Comparison of ENCODE assay signal across 8 cellular contexts in the genomic region with DNA sequence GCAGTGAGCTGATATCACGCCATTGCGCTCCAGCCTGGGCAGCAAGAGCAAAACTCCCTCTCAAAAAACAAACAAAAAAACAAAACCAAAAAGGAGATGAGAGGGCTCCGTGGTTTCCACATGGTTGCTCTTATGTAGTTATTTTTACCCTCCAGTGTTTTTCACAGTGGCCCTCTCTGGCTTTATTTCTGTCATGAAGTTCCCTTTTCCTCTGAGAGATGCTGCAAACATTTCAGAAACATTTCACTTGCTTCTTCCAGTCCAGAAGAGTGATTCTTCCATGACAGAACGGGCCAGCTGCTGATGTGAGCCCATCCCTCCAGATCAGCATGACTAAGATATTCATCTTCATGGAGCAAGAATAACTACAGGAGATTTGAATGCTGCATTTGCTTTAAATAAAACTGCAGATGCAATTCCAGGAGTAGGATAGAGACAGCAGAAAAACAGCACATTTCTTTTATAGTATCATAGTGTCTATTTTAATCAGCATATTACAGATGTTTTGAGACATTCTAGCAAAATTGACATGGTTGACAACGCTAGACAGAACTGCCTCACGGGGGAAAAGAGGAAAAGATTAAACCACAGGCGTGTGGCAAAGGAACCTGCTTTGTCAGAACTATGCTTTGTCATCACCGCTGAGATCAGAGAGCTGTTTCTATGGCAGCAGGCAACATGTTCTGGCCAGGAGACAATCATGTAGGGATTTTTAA. TPM values are rescaled to one million over a fixed set of nuclear protein-coding genes. Genes with fewer than 3 reads are reported as not detected.
DNase-seq lines count a peak whose midpoint lies in the region; ATAC-seq and TF ChIP-seq lines count a peak whose summit lies in the region.

No MANE protein-coding gene starts in this region.

- H3K27ac Mint-ChIP-seq in nephron progenitor cell: peak overlapping the region; percentile 46

- WGBS in heart right ventricle, 2 donors: 39 to 52% methylated on average over 8 of the region's 8 CpGs

- no peaks in the 10 kb centered on the region for H3K36me3 ChIP-seq in heart right ventricle

- peaks cover 2% of the 10 kb centered on the region for H3K27me3 Mint-ChIP-seq in nephron progenitor cell (ENCODE audit: low read depth, poor library complexity)

- H3K36me3 Mint-ChIP-seq in nephron progenitor cell (ENCODE audit: low read depth): no peaks in the 10 kb centered on the region

- no peak overlapping the region for H3K4me3 ChIP-seq in astrocyte of the cerebellum (ENCODE audit: low read depth, low read length)
- H3K4me3 ChIP-seq in heart right ventricle: no peak overlapping the region

- H3K4me1 ChIP-seq in heart right ventricle: peaks cover 0 to 8% (median 0%) of the 10 kb centered on the region in 9 donors

- H3K27ac ChIP-seq in heart right ventricle: no peak overlapping the region

- intact Hi-C loops in heart right ventricle (cut with DNase I): no loop called here

- no peak overlapping the region for H3K4me3 Mint-ChIP-seq in nephron progenitor cell

- H3K9me3 ChIP-seq in heart right ventricle: no peaks in the 10 kb centered on the region

- peak; percentile 7 for DNase-seq in CMK (ENCODE audit: low read depth)
- peak; percentile 56 for DNase-seq in NCI-H2227 (lab: John Stamatoyannopoulos, UW; ENCODE audit: unreplicated experiment)
- peak; percentile 62 for DNase-seq in astrocyte of the cerebellum (ENCODE audit: low read depth)
- DNase-seq in nephron progenitor cell: no peak
- no peak for DNase-seq in NCI-H187 (lab: John Stamatoyannopoulos, UW)
- no peak for DNase-seq in heart right ventricle

- ATAC-seq in GM18870 (IDR thresholded peaks at IDR 0.05; ENCODE audit: unreplicated experiment) (peak; percentile 91), HG03060 (IDR thresholded peaks at IDR 0.05; ENCODE audit: low read depth, unreplicated experiment) (peak; percentile 87), heart right ventricle (no peak)

- peaks cover 18% of the 10 kb centered on the region for H3K4me1 Mint-ChIP-seq in nephron progenitor cell

- TF ChIP-seq CTCF in astrocyte of the cerebellum (IDR thresholded peaks at IDR 0.05; ENCODE audit: low read depth, low read length, missing control alignments): no peak
- TF ChIP-seq CTCF in nephron progenitor cell (IDR thresholded peaks at IDR 0.05): no peak
- no peak for TF ChIP-seq CTCF in heart right ventricle (IDR thresholded peaks at IDR 0.05)

- H3K27me3 ChIP-seq in heart right ventricle: peaks cover 0 to 34% (median 13%) of the 10 kb centered on the region in 7 donors

- in situ Hi-C loops in astrocyte of the cerebellum (cut with HindIII; ENCODE audit: low sequenced_read_pairs): no loop called here

- no peaks in the 10 kb centered on the region for H3K9me3 Mint-ChIP-seq in nephron progenitor cell

RNA-seq across cellular contexts. Expression of a gene that starts 40.3 kb away (rescaled TPM):
- total RNA-seq in heart right ventricle: 1 to 10 TPM in 1 of 10 donors, under 1 TPM in 9; 0.08 to 1.3 (median 0.29) TPM
- polyA plus RNA-seq in heart right ventricle: under 1 TPM; 0.44 to 0.55 TPM

Comparison
In these comparisons a context has a peak if more than half of its experiments do, and no peak if none do; other contexts are left out.
1. DNase-seq: peak in CMK (single experiment), NCI-H2227 (single experiment) and astrocyte of the cerebellum (single experiment); none in nephron progenitor cell (single experiment), NCI-H187 (0 of 2) and heart right ventricle (0 of 2).
2. ATAC-seq: peak in GM18870 (single experiment) and HG03060 (single experiment); none in heart right ventricle (0 of 8).